ENCODE assay signal across 13 cellular contexts in genomic region chrX:7120578-7121219, GRCh38. TPM values are rescaled to one million over a fixed set of nuclear protein-coding genes. Genes with fewer than 3 reads are reported as not detected.
A peak's percentile ranks its signal among the peaks of the same experiment; 100 is the strongest.
DNase-seq lines count a peak whose midpoint lies in the region; ATAC-seq, FAIRE-seq and TF ChIP-seq lines count a peak whose summit lies in the region.
"Had no signal": no experiment of that assay in that cellular context is flagged by ENCODE, and none has a peak within 500 bp of the region (broad histone marks: within the 10 kb centered on the region; RNA-seq: fewer than 3 reads in every experiment).

No MANE protein-coding gene starts in this region.

- H3K27ac ChIP-seq in small intestine (ENCODE audit: low read depth in 1 of 2, low read length in 1 of 2): peak overlapping the region in 1 of 2 donors; percentile 37
- H3K27ac ChIP-seq: foreskin keratinocyte had no signal

- ATAC-seq in esophagus mucosa (peak; percentile 75), sciatic nerve (no peak)
- ATAC-seq: foreskin keratinocyte had no signal

- 8 to 27% (median 22%) methylated on average over 2 of the region's 2 CpGs for WGBS in small intestine, 3 donors

- H3K9me3 ChIP-seq in small intestine (ENCODE audit: control insufficient read depth, low read depth): no peaks in the 10 kb centered on the region

- no peak for FAIRE-seq in small intestine (lab: Jason Lieb, UNC)
- FAIRE-seq: A204.1 had no signal

- POLR2A ChIA-PET in GM10248 (lab: Yijun Ruan, JAX): no interaction called here

- H3K4me1 ChIP-seq in small intestine (ENCODE audit: control insufficient read depth in 2 of 2, insufficient read depth in 1 of 2, low read depth in 1 of 2, low read length in 1 of 2): peaks cover 3% of the 10 kb centered on the region in 2 donors
- H3K4me1 ChIP-seq: foreskin keratinocyte had no signal

- no peak overlapping the region for H3K4me3 ChIP-seq in small intestine (ENCODE audit: low read depth in 1 of 2, low read length in 2 of 2)
- H3K4me3 ChIP-seq: tibial nerve had no signal

- no peak for TF ChIP-seq CTCF in GM10248 (IDR thresholded peaks at IDR 0.05; ENCODE audit: control extremely low read depth, extremely low read depth, low read depth, missing control alignments)

- intact Hi-C loops in sciatic nerve (cut with DNase I): no loop called here

- H3K27me3 ChIP-seq in small intestine (ENCODE audit: control insufficient read depth in 2 of 2, insufficient read depth in 2 of 2, low read length in 2 of 2): no peaks in the 10 kb centered on the region
- H3K27me3 ChIP-seq: foreskin keratinocyte, tibial nerve had no signal

- DNase-seq in DMS79 treated with DMSO at 0.1 percent for 48 hours (lab: John Stamatoyannopoulos, UW) (peak; percentile 35), DMS79 (lab: John Stamatoyannopoulos, UW) (no peak), NCI-H510A treated with DMSO at 0.1 percent for 48 hours (lab: John Stamatoyannopoulos, UW) (peak; percentile 71), small intestine (peak; percentile 69), sciatic nerve (ENCODE audit: low spot score) (no peak), erythroblast (lab: John Stamatoyannopoulos, UW) (no peak), GM10248 (ENCODE audit: extremely low spot score) (no peak)
- DNase-seq: activated CD8-positive, alpha-beta memory T cell treated with anti-CD3 and anti-CD28 coated beads, Interleukin-2, amount 50 U/mL, for 4 hours; foreskin keratinocyte; right cardiac atrium had no signal

- H3K36me3 ChIP-seq in small intestine (ENCODE audit: control insufficient read depth in 2 of 2, insufficient read depth in 2 of 2, low read length in 2 of 2): no peaks in the 10 kb centered on the region
- H3K36me3 ChIP-seq: tibial nerve had no signal

- CTCF ChIA-PET in GM10248 (lab: Yijun Ruan, JAX): interaction anchor here (1.4 kb wide), 1 partner anchor 11 kb away, joined by 3 read pairs; no protein-coding TSS in a partner anchor

- no peak for TF ChIP-seq POLR2A in erythroblast (IDR thresholded peaks at IDR 0.05; ENCODE audit: low read length)

RNA-seq across cellular contexts. Expression of gene STS, which starts 26.8 kb away (rescaled TPM):
- total RNA-seq in esophagus mucosa: 1.6 TPM
- 1 to 10 TPM in 2 of 3 donors, under 1 TPM in 1; 0.67 to 3.4 (median 1.4) TPM for polyA plus RNA-seq in small intestine
- total RNA-seq in sciatic nerve: 10.1 TPM

RNA-seq across cellular contexts. Expression of gene PUDP, which starts 27.3 kb away (rescaled TPM):
- total RNA-seq in esophagus mucosa (13.9 TPM), sciatic nerve (17.4 TPM)
- polyA plus RNA-seq in small intestine: 10 to 100 TPM; 16.3 to 20.3 (median 16.8) TPM

Comparison
In these comparisons a context has a peak if more than half of its experiments do, and no peak if none do; other contexts are left out.
1. DNase-seq: peak in DMS79 treated with DMSO at 0.1 percent for 48 hours (single experiment), NCI-H510A treated with DMSO at 0.1 percent for 48 hours (single experiment) and small intestine (single experiment); none in DMS79 (single experiment), sciatic nerve (single experiment), erythroblast (0 of 2) and GM10248 (single experiment).